9 cellular contexts compared by ENCODE assay signal in genomic region chr2:197131558-197131855, GRCh38.
DNase-seq lines count a peak whose midpoint lies in the region; ATAC-seq and TF ChIP-seq lines count a peak whose summit lies in the region.
"Had no signal": no experiment of that assay in that cellular context is flagged by ENCODE, and none has a peak within 500 bp of the region (broad histone marks: within the 10 kb centered on the region; RNA-seq: fewer than 3 reads in every experiment).

No MANE protein-coding gene starts in this region.

- H3K27me3 Mint-ChIP-seq in type B pancreatic cell: no peaks in the 10 kb centered on the region

- DNase-seq in germinal center (ENCODE audit: low spot score) (peak; percentile 72), middle frontal gyrus (ENCODE audit: extremely low spot score, low spot score) (no peak), type B pancreatic cell (ENCODE audit: extremely low spot score, unreplicated experiment) (no peak), GM19240 (ENCODE audit: insufficient read length, low spot score) (no peak)
- DNase-seq in stimulated activated CD4-positive, alpha-beta T cell treated with anti-CD3 and anti-CD28 coated beads, Interleukin-4, amount 100 ng/mL, for 4 hours: no peak
- DNase-seq: gastrocnemius medialis had no signal

- H3K36me3 Mint-ChIP-seq in type B pancreatic cell: no peaks in the 10 kb centered on the region

- no peak for TF ChIP-seq CTCF in type B pancreatic cell (conservative IDR thresholded peaks at IDR 0.05)

- no peak overlapping the region for H3K4me3 Mint-ChIP-seq in type B pancreatic cell

- no peak overlapping the region for H3K27ac Mint-ChIP-seq in type B pancreatic cell

- ATAC-seq in GM18858 (IDR thresholded peaks at IDR 0.05; ENCODE audit: unreplicated experiment) (peak; percentile 45), GM21526 (IDR thresholded peaks at IDR 0.05; ENCODE audit: low FRiP score, unreplicated experiment) (peak; percentile 83), HG03354 (IDR thresholded peaks at IDR 0.05; ENCODE audit: poor library complexity, severe bottlenecking, unreplicated experiment) (peak; percentile 64)
- ATAC-seq: gastrocnemius medialis had no signal

- H3K9me3 Mint-ChIP-seq in type B pancreatic cell: no peaks in the 10 kb centered on the region

- H3K4me1 Mint-ChIP-seq in type B pancreatic cell (ENCODE audit: unreplicated experiment): no peaks in the 10 kb centered on the region
